ENCODE assay signal across 15 cellular contexts in genomic region chr21:43721939-43722338, GRCh38. TPM values are rescaled to one million over a fixed set of nuclear protein-coding genes. Genes with fewer than 3 reads are reported as not detected.
A peak's percentile ranks its signal among the peaks of the same experiment; 100 is the strongest.
DNase-seq lines count a peak whose midpoint lies in the region; TF ChIP-seq lines count a peak whose summit lies in the region.
"Had no signal": no experiment of that assay in that cellular context is flagged by ENCODE, and none has a peak within 500 bp of the region (broad histone marks: within the 10 kb centered on the region; RNA-seq: fewer than 3 reads in every experiment).

No MANE protein-coding gene starts in this region.

- H3K36me3 Mint-ChIP-seq in MCF 10A (ENCODE audit: insufficient read depth, unreplicated experiment) (peaks cover 41% of the 10 kb centered on the region), type B pancreatic cell (peaks cover 4% of the 10 kb centered on the region)

- H3K36me3 ChIP-seq in breast epithelium (no peaks in the 10 kb centered on the region), hepatocyte (replicated peaks; ENCODE audit: insufficient read depth, low read depth) (no peaks in the 10 kb centered on the region), brain microvascular endothelial cell (replicated peaks) (no peaks in the 10 kb centered on the region)
- H3K36me3 ChIP-seq: pancreas had no signal

- peaks cover 78% of the 10 kb centered on the region for H3K79me2 ChIP-seq in hepatocyte

- WGBS in hepatocyte (ENCODE audit: low lambda C conversion rate, missing lambda C conversion rate), result 90% methylated on average over 3 of the region's 3 CpGs

- peaks cover 27% of the 10 kb centered on the region for H3K4me1 Mint-ChIP-seq in MCF 10A (ENCODE audit: insufficient read depth, unreplicated experiment)
- H3K4me1 Mint-ChIP-seq in type B pancreatic cell (ENCODE audit: unreplicated experiment), result peaks cover 17% of the 10 kb centered on the region

- H2AFZ ChIP-seq in hepatocyte, result no peak overlapping the region

- H3K27me3 ChIP-seq in breast epithelium (no peaks in the 10 kb centered on the region), hepatocyte (no peaks in the 10 kb centered on the region), brain microvascular endothelial cell (replicated peaks) (no peaks in the 10 kb centered on the region)
- H3K27me3 ChIP-seq: pancreas had no signal

- H3K27ac ChIP-seq in breast epithelium (no peak overlapping the region), RWPE1 (peak overlapping the region; percentile 99), hepatocyte (no peak overlapping the region), brain microvascular endothelial cell (no peak overlapping the region)
- H3K27ac ChIP-seq: pancreas had no signal

- peak overlapping the region; percentile 85 for H3K4me3 Mint-ChIP-seq in MCF 10A (ENCODE audit: unreplicated experiment)
- peak overlapping the region; percentile 67 for H3K4me3 Mint-ChIP-seq in type B pancreatic cell
- H3K4me3 Mint-ChIP-seq: activated CD4-positive, alpha-beta T cell treated with anti-CD3 and anti-CD28 coated beads, Interleukin-2, amount 10 ng/mL, durations not matched to agents 7 days and 5 days had no signal

- BruUV-seq in MCF 10A (replicated peaks; lab: Mats Ljungman, UMichigan), result TSS peak; percentile 11

- CTCF ChIA-PET in MCF 10A (lab: Yijun Ruan, JAX) (interaction anchor here (0.6 to 1.3 kb wide), 2 partner anchors 68 to 190 kb away, joined by 3 to 5 read pairs; partner anchors contain the start of gene RRP1), RWPE1 (lab: Yijun Ruan, JAX) (no interaction called here)

- intact Hi-C loops in MCF 10A (cut with micrococcal nuclease), result no loop called here
- intact Hi-C loops in breast epithelium (cut with DNase I; ENCODE audit: low total_unique reads), result loop anchor here (10.0 kb wide), 1 partner anchor 73 kb away; no protein-coding TSS in a partner anchor

- H3K4me1 ChIP-seq in breast epithelium (peaks cover 12 to 32% of the 10 kb centered on the region in 2 donors), hepatocyte (ENCODE audit: insufficient read depth) (peaks cover 22% of the 10 kb centered on the region)

- TF ChIP-seq CTCF in MCF 10A (IDR thresholded peaks at IDR 0.05; ENCODE audit: unreplicated experiment) (no peak), breast epithelium (IDR thresholded peaks at IDR 0.05) (no peak), RWPE1 (conservative IDR thresholded peaks at IDR 0.05; ENCODE audit: low read depth) (no peak), hepatocyte (IDR thresholded peaks at IDR 0.05; ENCODE audit: poor library complexity) (no peak), type B pancreatic cell (conservative IDR thresholded peaks at IDR 0.05) (no peak), brain microvascular endothelial cell (IDR thresholded peaks at IDR 0.05; ENCODE audit: low read depth, low read length, missing control alignments) (no peak)

- H3K27ac Mint-ChIP-seq in MCF 10A (ENCODE audit: low read depth, unreplicated experiment), result peak overlapping the region; percentile 74
- peak overlapping the region; percentile 39 for H3K27ac Mint-ChIP-seq in type B pancreatic cell
- H3K27ac Mint-ChIP-seq: activated CD4-positive, alpha-beta T cell treated with anti-CD3 and anti-CD28 coated beads, Interleukin-2, amount 10 ng/mL, durations not matched to agents 7 days and 5 days; activated T-helper 1 cell treated with anti-CD3 and anti-CD28 coated beads, Interleukin-12 subunit alpha, Interleukin-12 subunit beta, Interleukin-2, Interleukin-4 antibody, amounts not matched to agents 30 ng/mL and 10 ng/mL and 1 ng/mL, durations not matched to agents 14 hours and 24 hours and 36 hours; T-helper 1 cell treated with Interleukin-12 subunit alpha and Interleukin-12 subunit beta and Interleukin-4 antibody, amounts not matched to agents 30 μg/mL and 1 μg/mL, for 36 hours had no signal

- DNase-seq in MCF 10A (ENCODE audit: unreplicated experiment) (no peak), breast epithelium (ENCODE audit: low spot score in 2 of 2) (no peak), RWPE1 (ENCODE audit: low spot score) (no peak), hepatocyte (ENCODE audit: low spot score) (no peak), type B pancreatic cell (ENCODE audit: extremely low spot score, unreplicated experiment) (no peak), brain microvascular endothelial cell (no peak), MV-4-11 (lab: John Stamatoyannopoulos, UW) (no peak), GOT3 (lab: John Stamatoyannopoulos, UW) (no peak)
- DNase-seq: activated CD4-positive, alpha-beta T cell treated with anti-CD3 and anti-CD28 coated beads, Interleukin-2, amount 10 ng/mL, durations not matched to agents 7 days and 5 days; anterior cingulate cortex; NCI-H1417; substantia nigra had no signal

- no peak overlapping the region for H3K4me3 ChIP-seq in breast epithelium
- no peak overlapping the region for H3K4me3 ChIP-seq in hepatocyte
- no peak overlapping the region for H3K4me3 ChIP-seq in brain microvascular endothelial cell (ENCODE audit: low read depth, low read length)

- in situ Hi-C loops in brain microvascular endothelial cell (cut with HindIII; ENCODE audit: low pct_ligation_motif_present, low sequenced_read_pairs), result no loop called here

- H4K20me1 ChIP-seq in hepatocyte (ENCODE audit: insufficient read depth, poor library complexity, severe bottlenecking), result peaks cover 62% of the 10 kb centered on the region

- no peaks in the 10 kb centered on the region for H3K9me2 ChIP-seq in hepatocyte (replicated peaks; ENCODE audit: insufficient read depth)

- H3K4me2 ChIP-seq in hepatocyte, result peak overlapping the region; percentile 97

- TF ChIP-seq POLR2A in breast epithelium (IDR thresholded peaks at IDR 0.05), result no peak

- no peaks in the 10 kb centered on the region for H3K9me3 ChIP-seq in breast epithelium
- no peaks in the 10 kb centered on the region for H3K9me3 ChIP-seq in hepatocyte (ENCODE audit: low read depth)
- H3K9me3 ChIP-seq: pancreas had no signal

- H3K9me3 Mint-ChIP-seq in MCF 10A (ENCODE audit: unreplicated experiment) (no peaks in the 10 kb centered on the region), type B pancreatic cell (no peaks in the 10 kb centered on the region)
- H3K9me3 Mint-ChIP-seq: activated CD4-positive, alpha-beta T cell treated with anti-CD3 and anti-CD28 coated beads, Interleukin-2, amount 10 ng/mL, durations not matched to agents 7 days and 5 days; activated T-helper 1 cell treated with anti-CD3 and anti-CD28 coated beads, Interleukin-12 subunit alpha, Interleukin-12 subunit beta, Interleukin-2, Interleukin-4 antibody, amounts not matched to agents 30 ng/mL and 10 ng/mL and 1 ng/mL, durations not matched to agents 14 hours and 24 hours and 36 hours; T-helper 1 cell treated with Interleukin-12 subunit alpha and Interleukin-12 subunit beta and Interleukin-4 antibody, amounts not matched to agents 30 μg/mL and 1 μg/mL, for 36 hours had no signal

- H3K27me3 Mint-ChIP-seq in MCF 10A (ENCODE audit: insufficient read depth, unreplicated experiment) (no peaks in the 10 kb centered on the region), type B pancreatic cell (no peaks in the 10 kb centered on the region)

- POLR2A ChIA-PET in MCF 10A (lab: Yijun Ruan, JAX), result interaction anchor here (1.2 to 3.0 kb wide), 4 partner anchors 9 to 68 kb away, joined by 3 to 13 read pairs (median 8); partner anchors contain the start of genes HSF2BP, RRP1 and RRP1B
- POLR2A ChIA-PET in RWPE1 (lab: Yijun Ruan, JAX; ENCODE audit: low non-redundant PET), result no interaction called here

RNA-seq across cellular contexts. Expression of gene PDXK, which starts 3.0 kb away (rescaled TPM):
- total RNA-seq in MCF 10A (2022), result 194 and 210 TPM in 2 replicates
- 10 to 100 TPM; 51.5 to 79.2 (median 65.6) TPM for total RNA-seq in breast epithelium
- 80.3 and 103 TPM in 2 replicates for total RNA-seq in hepatocyte
- polyA plus RNA-seq in hepatocyte, result 185 and 192 TPM in 2 replicates
- 94.4 and 160 TPM in 2 replicates for total RNA-seq in type B pancreatic cell (ENCODE audit: low replicate concordance)

RNA-seq across cellular contexts. Expression of gene CSTB, which starts 54.2 kb away (rescaled TPM):
- 60.5 and 75.0 TPM in 2 replicates for total RNA-seq in MCF 10A (2022)
- 10 to 100 TPM; 12.1 to 16.8 (median 16.8) TPM for total RNA-seq in breast epithelium
- total RNA-seq in hepatocyte, result 24.1 and 30.4 TPM in 2 replicates
- polyA plus RNA-seq in hepatocyte, result 116 and 120 TPM in 2 replicates
- total RNA-seq in type B pancreatic cell (ENCODE audit: low replicate concordance), result 45.4 and 78.2 TPM in 2 replicates
